ENCODE assay signal across 23 cellular contexts in genomic region chr19:21749090-21749489, GRCh38. TPM values are rescaled to one million over a fixed set of nuclear protein-coding genes. Genes with fewer than 3 reads are reported as not detected.
DNase-seq lines count a peak whose midpoint lies in the region; ATAC-seq, FAIRE-seq and TF ChIP-seq lines count a peak whose summit lies in the region.
"Had no signal": no experiment of that assay in that cellular context is flagged by ENCODE, and none has a peak within 500 bp of the region (broad histone marks: within the 10 kb centered on the region; RNA-seq: fewer than 3 reads in every experiment).

No MANE protein-coding gene starts in this region.

- H3K27ac ChIP-seq in CD4-positive, alpha-beta T cell (ENCODE audit: low read depth, low read length) = no peak overlapping the region
- H3K27ac ChIP-seq in astrocyte (ENCODE audit: low read depth, low read length) = no peak overlapping the region
- no peak overlapping the region for H3K27ac ChIP-seq in sigmoid colon
- H3K27ac ChIP-seq in tibial nerve = no peak overlapping the region
- H3K27ac ChIP-seq: adrenal gland, parathyroid adenoma, right lobe of liver had no signal

- H4K20me1 ChIP-seq in astrocyte (ENCODE audit: insufficient read depth, low read length) = no peaks in the 10 kb centered on the region

- no peak for TF ChIP-seq POLR2A in H54 (IDR thresholded peaks at IDR 0.05; ENCODE audit: low read depth, low read length)
- no peak for TF ChIP-seq POLR2A in sigmoid colon (IDR thresholded peaks at IDR 0.05)
- TF ChIP-seq POLR2A in tibial nerve (IDR thresholded peaks at IDR 0.05) = no peak

- no peak overlapping the region for H3K4me2 ChIP-seq in astrocyte (ENCODE audit: low read length)

- H3K27me3 ChIP-seq in CD4-positive, alpha-beta T cell (ENCODE audit: control insufficient read depth, insufficient read depth, low read length) = no peaks in the 10 kb centered on the region
- H3K27me3 ChIP-seq in astrocyte (ENCODE audit: insufficient read depth, low read length) (no peaks in the 10 kb centered on the region), sigmoid colon (no peaks in the 10 kb centered on the region), tibial nerve (no peaks in the 10 kb centered on the region)
- H3K27me3 ChIP-seq: adrenal gland, right lobe of liver had no signal

- intact Hi-C loops in CD4-positive, alpha-beta T cell (cut with DNase I, micrococcal nuclease) = no loop called here
- intact Hi-C loops in sigmoid colon (cut with DNase I) = no loop called here

- peaks cover 14% of the 10 kb centered on the region for H3K79me2 ChIP-seq in astrocyte (ENCODE audit: insufficient read depth, low read length)

- H3K4me3 ChIP-seq in astrocyte (ENCODE audit: insufficient read depth, low read depth, low read length) (no peak overlapping the region), sigmoid colon (no peak overlapping the region), tibial nerve (no peak overlapping the region)
- H3K4me3 ChIP-seq: adrenal gland, right lobe of liver had no signal

- peaks cover 22% of the 10 kb centered on the region for H3K4me1 Mint-ChIP-seq in CD4-positive, alpha-beta T cell (ENCODE audit: low read depth)
- H3K4me1 Mint-ChIP-seq in astrocyte (ENCODE audit: low read depth, unreplicated experiment) = peaks cover 10% of the 10 kb centered on the region

- no peak for DNase-seq in CD4-positive, alpha-beta T cell
- no peak for DNase-seq in H54 (ENCODE audit: insufficient read length, low spot score)
- peak; percentile 60 for DNase-seq in astrocyte (ENCODE audit: low read depth)
- peak; percentile 11 for DNase-seq in kidney tubule cell (ENCODE audit: low spot score)
- no peak for DNase-seq in hypothalamus (lab: John Stamatoyannopoulos, UW)
- DNase-seq in sigmoid colon = no peak
- DNase-seq in SHP77 (lab: John Stamatoyannopoulos, UW) = no peak
- DNase-seq in tibial nerve (ENCODE audit: low spot score in 2 of 2) = no peak
- DNase-seq: activated CD4-positive, CD25-positive, alpha-beta regulatory T cell treated with anti-CD3 and anti-CD28 coated beads, Interleukin-2, amount 50 U/mL, for 72 hours; activated CD8-positive, alpha-beta memory T cell treated with anti-CD3 and anti-CD28 coated beads, Interleukin-2, amount 10 ng/mL, durations not matched to agents 7 days and 5 days; DMS 273 treated with DMSO at 0.1 percent for 48 hours; effector memory CD4-positive, alpha-beta T cell; GF-D8; HCEC 1CT; natural killer cell; NCI-H1417; NCI-H524; right lobe of liver; RPMI8226 had no signal

- TF ChIP-seq EP300 in sigmoid colon (IDR thresholded peaks at IDR 0.05) (no peak), tibial nerve (IDR thresholded peaks at IDR 0.05) (no peak)

- peaks cover 90% of the 10 kb centered on the region for H3K36me3 Mint-ChIP-seq in CD4-positive, alpha-beta T cell (ENCODE audit: low read depth)
- H3K36me3 Mint-ChIP-seq in astrocyte (ENCODE audit: low read depth, unreplicated experiment) = peaks cover 30% of the 10 kb centered on the region

- no peak for TF ChIP-seq CTCF in CD4-positive, alpha-beta T cell (IDR thresholded peaks at IDR 0.05)
- TF ChIP-seq CTCF in astrocyte (IDR thresholded peaks at IDR 0.05; ENCODE audit: insufficient read depth, low read depth, low read length) (no peak), sigmoid colon (IDR thresholded peaks at IDR 0.05) (no peak), tibial nerve (IDR thresholded peaks at IDR 0.05) (no peak)

- no peaks in the 10 kb centered on the region for H3K27me3 Mint-ChIP-seq in CD4-positive, alpha-beta T cell
- H3K27me3 Mint-ChIP-seq in astrocyte (ENCODE audit: low read depth, unreplicated experiment) = no peaks in the 10 kb centered on the region
- H3K27me3 Mint-ChIP-seq: activated CD8-positive, alpha-beta memory T cell treated with anti-CD3 and anti-CD28 coated beads, Interleukin-2, amount 10 ng/mL, durations not matched to agents 7 days and 5 days had no signal

- no peak overlapping the region for H3K4me3 Mint-ChIP-seq in CD4-positive, alpha-beta T cell
- no peak overlapping the region for H3K4me3 Mint-ChIP-seq in astrocyte (ENCODE audit: unreplicated experiment)
- H3K4me3 Mint-ChIP-seq: activated CD8-positive, alpha-beta memory T cell treated with anti-CD3 and anti-CD28 coated beads, Interleukin-2, amount 10 ng/mL, durations not matched to agents 7 days and 5 days; natural killer cell had no signal

- CTCF ChIA-PET in CD4-positive, alpha-beta T cell (lab: Charles Lee) = no interaction called here

- no peaks in the 10 kb centered on the region for H3K9me3 ChIP-seq in CD4-positive, alpha-beta T cell (ENCODE audit: control insufficient read depth, low read length)
- no peaks in the 10 kb centered on the region for H3K9me3 ChIP-seq in astrocyte (ENCODE audit: insufficient read depth, low read depth, low read length)
- peaks cover 0 to 7% (median under 1%) of the 10 kb centered on the region in 4 donors for H3K9me3 ChIP-seq in sigmoid colon
- H3K9me3 ChIP-seq in tibial nerve = peaks cover 0 to 5% (median 2%) of the 10 kb centered on the region in 4 donors
- H3K9me3 ChIP-seq: adrenal gland, right lobe of liver had no signal

- H3K36me3 ChIP-seq in astrocyte (ENCODE audit: insufficient read depth, low read length) = peaks cover 8% of the 10 kb centered on the region
- H3K36me3 ChIP-seq in sigmoid colon = peaks cover 0 to 18% (median 10%) of the 10 kb centered on the region in 4 donors
- H3K36me3 ChIP-seq in tibial nerve = peaks cover 0 to 87% (median 7%) of the 10 kb centered on the region in 3 donors

- peak overlapping the region; percentile 5 for H3K27ac Mint-ChIP-seq in CD4-positive, alpha-beta T cell
- no peak overlapping the region for H3K27ac Mint-ChIP-seq in astrocyte (ENCODE audit: unreplicated experiment)
- H3K27ac Mint-ChIP-seq: activated CD8-positive, alpha-beta memory T cell treated with anti-CD3 and anti-CD28 coated beads, Interleukin-2, amount 10 ng/mL, durations not matched to agents 7 days and 5 days; activated T-helper 2 cell treated with anti-CD3 and anti-CD28 coated beads, Interferon-gamma antibody, Interleukin-2, Interleukin-4, amounts not matched to agents 10 μg/mL and 5 μg/mL and 100 μg/mL, durations not matched to agents 14 hours and 24 hours and 36 hours had no signal

- no peaks in the 10 kb centered on the region for H3K4me1 ChIP-seq in astrocyte (ENCODE audit: insufficient read depth, low read length)
- H3K4me1 ChIP-seq in sigmoid colon = peaks cover 0 to 45% (median 35%) of the 10 kb centered on the region in 4 donors
- no peaks in the 10 kb centered on the region for H3K4me1 ChIP-seq in tibial nerve
- H3K4me1 ChIP-seq: parathyroid adenoma, right lobe of liver had no signal

- 76 to 78% methylated on average over 4 of the region's 4 CpGs for WGBS in sigmoid colon, 2 donors
- WGBS in tibial nerve, 2 donors = 59 to 74% methylated on average over 4 of the region's 4 CpGs

- ATAC-seq in CD4-positive, alpha-beta T cell (ENCODE audit: poor library complexity) = no peak
- ATAC-seq: activated CD8-positive, alpha-beta memory T cell treated with anti-CD3 and anti-CD28 coated beads, Interleukin-2, amount 10 ng/mL, durations not matched to agents 7 days and 5 days; natural killer cell; right lobe of liver had no signal

- FAIRE-seq in H54 (lab: Jason Lieb, UNC) (peak; percentile 87), astrocyte (lab: Jason Lieb, UNC) (no peak)
- FAIRE-seq: GM12892 had no signal

- H2AFZ ChIP-seq in astrocyte (ENCODE audit: low read depth, low read length) = no peak overlapping the region
- H2AFZ ChIP-seq: parathyroid adenoma had no signal

- no peak overlapping the region for H3K9ac ChIP-seq in astrocyte (ENCODE audit: low read length)
- H3K9ac ChIP-seq: parathyroid adenoma had no signal

- POLR2A ChIA-PET in CD4-positive, alpha-beta T cell (lab: Charles Lee) = no interaction called here

- no peaks in the 10 kb centered on the region for H3K9me3 Mint-ChIP-seq in CD4-positive, alpha-beta T cell
- peaks cover 3% of the 10 kb centered on the region for H3K9me3 Mint-ChIP-seq in astrocyte (ENCODE audit: unreplicated experiment)

RNA-seq across cellular contexts. Expression of gene ZNF100, which starts 18.3 kb away (rescaled TPM):
- total RNA-seq in CD4-positive, alpha-beta T cell = 10 to 100 TPM; 10.8 to 11.0 TPM
- total RNA-seq in astrocyte = 8.9 and 9.8 TPM in 2 replicates
- 1 to 10 TPM; 3.8 to 8.4 (median 6.9) TPM for total RNA-seq in sigmoid colon
- polyA plus RNA-seq in sigmoid colon = 1 to 10 TPM; 1.2 to 4.0 (median 1.2) TPM
- 1 to 10 TPM; 5.1 to 7.8 (median 5.3) TPM for total RNA-seq in tibial nerve

Comparison
In these comparisons a context has a peak if more than half of its experiments do, and no peak if none do; other contexts are left out.
1. DNase-seq: peak in astrocyte (single experiment) and kidney tubule cell (single experiment); none in CD4-positive, alpha-beta T cell (0 of 10), H54 (single experiment), hypothalamus (0 of 51), sigmoid colon (single experiment), SHP77 (0 of 2) and tibial nerve (0 of 2).